ENCODE assay signal across 1 cellular context in genomic region chr22:32801436-32802290, GRCh38.
TF ChIP-seq lines count a peak whose summit lies in the region.

TIMP3 (plus strand) TSS chr22:32801705; CDS start chr22:32802002, 297 bp downstream.

TF ChIP-seq in WTC11, 78 proteins besides CTCF, POLR2A, EP300 and RAD21 (continued from another document):
- TF ChIP-seq AR (CRISPR knock-in tag; IDR thresholded peaks at IDR 0.05) (no peak), SP1 (CRISPR knock-in tag; conservative IDR thresholded peaks at IDR 0.05) (peak; percentile 68), EMX1 (CRISPR knock-in tag; IDR thresholded peaks at IDR 0.05) (no peak), ETV6 (CRISPR knock-in tag; IDR thresholded peaks at IDR 0.05) (0 out of 2 replicates have a peak, but pooled peaks have one; percentile 43), MYBL2 (CRISPR knock-in tag; IDR thresholded peaks at IDR 0.05) (no peak), ZNF512 (CRISPR knock-in tag; IDR thresholded peaks at IDR 0.05; ENCODE audit: borderline replicate concordance) (no peak), ATF1 (CRISPR knock-in tag; IDR thresholded peaks at IDR 0.05) (no peak), ZNF263 (CRISPR knock-in tag; IDR thresholded peaks at IDR 0.05; ENCODE audit: low read depth) (no peak), CDX4 (CRISPR knock-in tag; IDR thresholded peaks at IDR 0.05; ENCODE audit: borderline replicate concordance) (no peak)
